In the genomic region with DNA sequence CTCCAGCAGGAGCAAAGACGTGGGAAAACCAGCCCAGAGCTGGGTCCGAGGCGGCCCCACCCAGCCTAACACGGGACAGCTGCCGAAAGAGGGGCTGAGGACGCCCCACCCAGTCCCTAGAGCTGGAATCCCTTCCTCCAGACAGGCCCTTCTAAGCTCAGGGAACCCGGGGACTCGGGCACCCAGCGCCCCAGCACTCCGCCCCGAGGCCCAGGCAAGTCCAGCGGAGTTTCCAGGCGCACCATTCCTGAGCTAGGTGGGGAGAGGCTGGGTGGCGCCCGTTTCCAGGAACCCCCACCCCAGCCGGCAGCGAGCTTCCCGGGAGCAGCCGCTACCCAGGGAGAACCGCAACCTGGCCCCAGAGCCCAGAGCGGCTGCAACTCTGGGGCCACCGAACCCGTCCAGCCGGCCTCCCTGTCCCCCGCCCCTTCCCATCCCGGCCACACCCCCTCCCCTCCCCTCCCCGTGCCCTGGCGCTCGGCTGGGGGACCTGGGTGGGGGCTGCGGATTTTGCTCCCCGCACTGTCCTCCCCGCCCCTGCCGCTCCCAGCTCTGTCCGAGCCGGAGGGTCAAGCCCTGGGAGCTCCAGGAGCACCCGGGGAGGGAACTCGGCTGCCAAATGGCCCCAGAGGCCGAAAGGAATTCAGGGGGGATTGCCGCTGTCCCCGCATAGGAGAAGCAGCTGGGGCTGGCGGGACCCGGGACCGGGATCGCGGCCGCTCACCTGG, we compare ENCODE assay signal across 9 cellular contexts. TPM values are rescaled to one million over a fixed set of nuclear protein-coding genes. Genes with fewer than 3 reads are reported as not detected.
DNase-seq lines count a peak whose midpoint lies in the region; ATAC-seq and TF ChIP-seq lines count a peak whose summit lies in the region.
"Had no signal": no experiment of that assay in that cellular context is flagged by ENCODE, and none has a peak within 500 bp of the region (broad histone marks: within the 10 kb centered on the region; RNA-seq: fewer than 3 reads in every experiment).

No MANE protein-coding gene starts in this region.

- intact Hi-C loops in mammary epithelial cell (cut with micrococcal nuclease), result loop anchor here (1.0 kb wide), 1 partner anchor 41 kb away; no protein-coding TSS in a partner anchor

- H2AFZ ChIP-seq in mammary epithelial cell (ENCODE audit: low read depth, low read length), result peak overlapping the region; percentile 92

- H3K9me3 ChIP-seq in mammary epithelial cell (replicated peaks; ENCODE audit: insufficient read depth, low read length), result no peaks in the 10 kb centered on the region
- no peaks in the 10 kb centered on the region for H3K9me3 ChIP-seq in suprapubic skin

- H3K27ac ChIP-seq in mammary epithelial cell (ENCODE audit: insufficient read depth, low read depth, low read length) (no peak overlapping the region), layer of hippocampus (ENCODE audit: low read depth, low read length) (peak overlapping the region; percentile 97), suprapubic skin (peak overlapping the region; percentile 89)

- peak overlapping the region; percentile 97 for H3K4me2 ChIP-seq in mammary epithelial cell (ENCODE audit: insufficient read depth, low read depth, low read length)

- H4K20me1 ChIP-seq in mammary epithelial cell (ENCODE audit: insufficient read depth, low read length), result no peaks in the 10 kb centered on the region

- H3K4me1 ChIP-seq in mammary epithelial cell (ENCODE audit: insufficient read depth, low read length) (peaks cover 19% of the 10 kb centered on the region), suprapubic skin (peaks cover 84% of the 10 kb centered on the region)

- no peak overlapping the region for H3K9ac ChIP-seq in mammary epithelial cell (ENCODE audit: insufficient read depth, low read length)

- CTCF ChIA-PET in mammary epithelial cell (lab: Charles Lee; ENCODE audit: low non-redundant PET), result no interaction called here

- peak overlapping the region; percentile 64 to 95 (median 85) for H3K4me3 ChIP-seq in mammary epithelial cell (replicated peaks in 1 of 3; ENCODE audit: insufficient read depth in 1 of 3, low read depth in 2 of 3, low read length in 3 of 3)
- H3K4me3 ChIP-seq in suprapubic skin, result peak overlapping the region; percentile 69

- no peak for ATAC-seq in GM21367 (IDR thresholded peaks at IDR 0.05; ENCODE audit: unreplicated experiment)
- ATAC-seq in HG03469 (IDR thresholded peaks at IDR 0.05; ENCODE audit: unreplicated experiment), result no peak

- dilution Hi-C loops in mammary epithelial cell (cut with HindIII; ENCODE audit: low sequenced_read_pairs), result no loop called here

- 0% methylated on average over 1 of the region's 46 CpGs for WGBS in mammary epithelial cell (ENCODE audit: low coverage, missing lambda C conversion rate)
- under 1% methylated on average over 20 of the region's 46 CpGs for WGBS in suprapubic skin

- no peak for TF ChIP-seq POLR2A in suprapubic skin (IDR thresholded peaks at IDR 0.05)

- no TSS peak for BruUV-seq in mammary epithelial cell (replicated peaks; lab: Mats Ljungman, UMichigan)

- H3K27me3 ChIP-seq in mammary epithelial cell (ENCODE audit: insufficient read depth, low read length), result no peaks in the 10 kb centered on the region
- no peaks in the 10 kb centered on the region for H3K27me3 ChIP-seq in layer of hippocampus (ENCODE audit: control insufficient read depth, insufficient read depth, low read length)
- H3K27me3 ChIP-seq in suprapubic skin, result no peaks in the 10 kb centered on the region

- in situ Hi-C loops in mammary epithelial cell (cut with MboI; ENCODE audit: low sequenced_read_pairs in 2 of 2), result no loop called here

- H3K36me3 ChIP-seq in mammary epithelial cell (ENCODE audit: insufficient read depth, low read length) (no peaks in the 10 kb centered on the region), suprapubic skin (peaks cover 27% of the 10 kb centered on the region)

- TF ChIP-seq EP300 in suprapubic skin (IDR thresholded peaks at IDR 0.05), result no peak

- no peaks in the 10 kb centered on the region for H3K79me2 ChIP-seq in mammary epithelial cell (ENCODE audit: insufficient read depth, low read length)

- no peak for TF ChIP-seq CTCF in GM10266 (IDR thresholded peaks at IDR 0.05; ENCODE audit: control insufficient read depth, insufficient read depth, low read depth, missing control alignments)
- TF ChIP-seq CTCF in mammary epithelial cell (conservative IDR thresholded peaks at IDR 0.05 in 1 of 2, IDR thresholded peaks at IDR 0.05 in 1 of 2; ENCODE audit: extremely low read depth in 1 of 2, insufficient read depth in 1 of 2, low read depth in 1 of 2, low read length in 2 of 2), result no peak
- TF ChIP-seq CTCF in suprapubic skin (IDR thresholded peaks at IDR 0.05), result no peak

- DNase-seq in GM10266 (ENCODE audit: extremely low spot score) (peak; percentile 64), NCI-H69 (lab: John Stamatoyannopoulos, UW) (peak; percentile 44), mammary epithelial cell (peak; percentile 40), suprapubic skin (ENCODE audit: low spot score in 2 of 2) (peak; percentile 77 to 80), GDM1 (lab: John Stamatoyannopoulos, UW) (no peak)

RNA-seq across cellular contexts. Expression of gene TMC6, which starts 0.5 kb away (rescaled TPM):
- total RNA-seq in mammary epithelial cell (10 to 100 TPM; 41.4 to 46.3 TPM), suprapubic skin (10 to 100 TPM; 27.9 to 48.8 (median 32.0) TPM)
- 6.2 TPM for polyA plus RNA-seq in mammary epithelial cell
- 7.1 TPM for polyA minus RNA-seq in mammary epithelial cell
- total RNA-seq: RPMI7951 had no signal

RNA-seq across cellular contexts. Expression of gene TMC8, which starts 2.5 kb away (rescaled TPM):
- under 1 TPM; under 0.01 to 0.07 TPM for total RNA-seq in mammary epithelial cell
- polyA plus RNA-seq in mammary epithelial cell, result 0.06 TPM
- not detected for polyA minus RNA-seq in mammary epithelial cell
- 1 to 10 TPM in 2 of 4 donors, under 1 TPM in 2; 0.36 to 6.4 (median 1.8) TPM for total RNA-seq in suprapubic skin
- total RNA-seq: RPMI7951 had no signal

RNA-seq across cellular contexts. Expression of gene C17orf99, which starts 18.1 kb away (rescaled TPM):
- under 1 TPM; 0.17 to 0.80 TPM for total RNA-seq in mammary epithelial cell
- 0.14 TPM for polyA plus RNA-seq in mammary epithelial cell
- polyA minus RNA-seq in mammary epithelial cell, result not detected
- 1 to 10 TPM in 3 of 4 donors, not detected in 1; 1.4 to 2.7 (median 2.1) TPM for total RNA-seq in suprapubic skin
- total RNA-seq: RPMI7951 had no signal

RNA-seq across cellular contexts. Expression of gene SYNGR2, which starts 40.3 kb away (rescaled TPM):
- total RNA-seq in mammary epithelial cell (10 to 100 TPM; 39.0 to 72.6 TPM), suprapubic skin (100 to 1,000 TPM; 127 to 139 (median 133) TPM)
- polyA plus RNA-seq in mammary epithelial cell, result 48.7 TPM
- 53.3 TPM for polyA minus RNA-seq in mammary epithelial cell

RNA-seq across cellular contexts. Expression of gene TK1, which starts 58.8 kb away (rescaled TPM):
- total RNA-seq in mammary epithelial cell (10 to 100 TPM in 1 of 2 donors, 1 to 10 TPM in 1; 7.7 to 79.5 TPM), suprapubic skin (1 to 10 TPM; 1.0 to 9.1 (median 7.0) TPM)
- 155 TPM for polyA plus RNA-seq in mammary epithelial cell
- 121 TPM for polyA minus RNA-seq in mammary epithelial cell
